In the genomic region with DNA sequence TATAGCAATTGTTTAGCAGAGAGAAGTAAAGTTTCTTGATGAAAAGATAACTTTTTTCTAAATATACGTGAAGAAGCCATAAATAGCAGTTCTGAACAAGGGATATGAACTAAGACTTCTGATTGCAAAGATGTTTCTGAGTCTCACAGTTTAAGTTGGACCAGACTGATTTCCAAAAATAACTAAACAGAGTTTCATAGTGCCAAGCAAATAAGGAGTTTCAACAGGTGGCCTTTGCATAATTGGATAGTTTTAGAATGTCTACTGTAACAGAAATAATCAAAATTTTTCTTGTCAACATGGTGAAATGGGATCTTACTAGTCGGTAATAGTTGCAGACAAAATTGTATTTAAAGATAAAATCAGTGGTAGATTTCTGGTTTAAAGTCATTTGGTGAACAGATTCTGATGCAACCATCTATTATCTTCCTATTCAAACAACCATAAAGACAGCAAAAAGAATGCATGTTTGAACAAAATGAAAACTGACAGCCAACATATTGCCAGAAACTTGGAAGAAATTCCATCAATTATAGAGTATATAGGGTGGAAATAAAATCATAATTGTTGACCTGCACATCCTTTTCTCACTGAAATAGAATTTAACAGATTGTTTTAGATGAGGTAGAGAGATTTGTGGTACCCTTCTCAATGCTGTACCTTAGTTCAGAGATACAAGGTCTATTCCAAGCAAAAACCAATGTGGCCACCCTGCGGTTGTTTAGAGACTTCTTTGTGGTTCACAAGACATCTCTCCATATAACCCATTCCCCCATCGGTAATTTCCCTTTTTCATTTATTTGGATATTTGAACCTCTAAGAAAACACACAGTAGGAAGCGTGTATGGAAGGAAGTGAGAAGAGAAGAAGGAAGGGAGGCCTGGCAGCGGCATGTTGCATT, we compare ENCODE assay signal across 30 cellular contexts.
DNase-seq lines count a peak whose midpoint lies in the region; ATAC-seq and TF ChIP-seq lines count a peak whose summit lies in the region.
"Had no signal": no experiment of that assay in that cellular context is flagged by ENCODE, and none has a peak within 500 bp of the region (broad histone marks: within the 10 kb centered on the region; RNA-seq: fewer than 3 reads in every experiment).

No MANE protein-coding gene starts in this region.

- H3K36me3 ChIP-seq in CD4-positive, CD25-positive, alpha-beta regulatory T cell (ENCODE audit: control insufficient read depth, insufficient read depth, low read length), result no peaks in the 10 kb centered on the region
- H3K36me3 ChIP-seq in KMS-11 (ENCODE audit: insufficient read depth), result no peaks in the 10 kb centered on the region
- H3K36me3 ChIP-seq: BLaER1 treated with 17β-estradiol and CSF1 and Interleukin-3, amounts not matched to agents 10 nM and 100 nM; gastroesophageal sphincter; prostate gland; sigmoid colon had no signal

- no peak overlapping the region for H2AFZ ChIP-seq in KMS-11 (ENCODE audit: low read depth)

- H3K4me1 ChIP-seq in CD4-positive, CD25-positive, alpha-beta regulatory T cell (ENCODE audit: control insufficient read depth, insufficient read depth, low read length, poor library complexity, severe bottlenecking), result no peaks in the 10 kb centered on the region
- H3K4me1 ChIP-seq in KMS-11 (ENCODE audit: low read depth, poor library complexity, severe bottlenecking), result peaks cover 22% of the 10 kb centered on the region
- H3K4me1 ChIP-seq: BLaER1 treated with 17β-estradiol and CSF1 and Interleukin-3, amounts not matched to agents 10 nM and 100 nM; body of pancreas; Caco-2; gastroesophageal sphincter; prostate gland; sigmoid colon had no signal

- POLR2A ChIA-PET in WTC11 (lab: Charles Lee), result no interaction called here

- no peaks in the 10 kb centered on the region for H4K20me1 ChIP-seq in KMS-11 (ENCODE audit: insufficient read depth)
- H4K20me1 ChIP-seq: BLaER1 treated with 17β-estradiol and CSF1 and Interleukin-3, amounts not matched to agents 10 nM and 100 nM had no signal

- H3K27me3 ChIP-seq in CD4-positive, CD25-positive, alpha-beta regulatory T cell (ENCODE audit: control insufficient read depth, insufficient read depth, low read length), result no peaks in the 10 kb centered on the region
- H3K27me3 ChIP-seq in KMS-11 (ENCODE audit: insufficient read depth, low read depth), result no peaks in the 10 kb centered on the region
- H3K27me3 ChIP-seq: BLaER1 treated with 17β-estradiol and CSF1 and Interleukin-3, amounts not matched to agents 10 nM and 100 nM; body of pancreas; gastroesophageal sphincter; sigmoid colon had no signal

- peak overlapping the region in 1 of 4 donors; percentile 4 for H3K4me3 Mint-ChIP-seq in CD4-positive, CD25-positive, alpha-beta regulatory T cell
- H3K4me3 Mint-ChIP-seq in WTC11, result no peak overlapping the region
- H3K4me3 Mint-ChIP-seq: stimulated activated memory B cell treated with anti-CD40 and anti-IgM and Interleukin-4, amounts not matched to agents 10 μg/mL and 1 μg/mL and 100 μg/mL, for 72 hours; T-helper 1 cell treated with Interleukin-12 subunit alpha and Interleukin-12 subunit beta and Interleukin-4 antibody, amounts not matched to agents 30 μg/mL and 1 μg/mL, for 36 hours had no signal

- H3K9me3 Mint-ChIP-seq in CD4-positive, CD25-positive, alpha-beta regulatory T cell, result peaks cover 0 to 3% (median 0%) of the 10 kb centered on the region in 7 donors
- peaks cover 15% of the 10 kb centered on the region for H3K9me3 Mint-ChIP-seq in WTC11
- H3K9me3 Mint-ChIP-seq: stimulated activated memory B cell treated with anti-CD40 and anti-IgM and Interleukin-4, amounts not matched to agents 10 μg/mL and 1 μg/mL and 100 μg/mL, for 72 hours had no signal

- H3K9me3 ChIP-seq in CD4-positive, CD25-positive, alpha-beta regulatory T cell (ENCODE audit: control insufficient read depth in 2 of 2, low read length in 2 of 2), result no peaks in the 10 kb centered on the region
- H3K9me3 ChIP-seq: body of pancreas, Caco-2, prostate gland, sigmoid colon had no signal

- H3K27ac ChIP-seq in CD4-positive, CD25-positive, alpha-beta regulatory T cell (ENCODE audit: insufficient read depth, low read length, poor library complexity, severe bottlenecking), result no peak overlapping the region
- no peak overlapping the region for H3K27ac ChIP-seq in KMS-11
- H3K27ac ChIP-seq: BLaER1 treated with 17β-estradiol and CSF1 and Interleukin-3, amounts not matched to agents 10 nM and 100 nM; body of pancreas; dorsolateral prefrontal cortex; gastroesophageal sphincter; prostate gland; RWPE1; sigmoid colon had no signal

- TF ChIP-seq CTCF in KMS-11 (conservative IDR thresholded peaks at IDR 0.05; ENCODE audit: low read depth, low read length) (no peak), WTC11 (IDR thresholded peaks at IDR 0.05) (no peak)

- CTCF ChIA-PET in WTC11 (lab: Charles Lee), result no interaction called here

- no peaks in the 10 kb centered on the region for H3K79me2 ChIP-seq in KMS-11 (ENCODE audit: insufficient read depth, low read depth)

- H3K4me3 ChIP-seq in CD4-positive, CD25-positive, alpha-beta regulatory T cell (ENCODE audit: low read depth, low read length), result peak overlapping the region; percentile 60
- H3K4me3 ChIP-seq in KMS-11 (IDR thresholded peaks at IDR 0.05; ENCODE audit: insufficient read depth, low read depth, low read length), result no peak overlapping the region
- H3K4me3 ChIP-seq: BLaER1 treated with 17β-estradiol and CSF1 and Interleukin-3, amounts not matched to agents 10 nM and 100 nM; body of pancreas; dorsolateral prefrontal cortex; gastroesophageal sphincter; prostate gland; sigmoid colon had no signal

- H3K36me3 Mint-ChIP-seq in CD4-positive, CD25-positive, alpha-beta regulatory T cell, result no peaks in the 10 kb centered on the region
- H3K36me3 Mint-ChIP-seq in WTC11, result peaks cover 3% of the 10 kb centered on the region; the same call in 1 of the 2 replicates
- H3K36me3 Mint-ChIP-seq: stimulated activated memory B cell treated with anti-CD40 and anti-IgM and Interleukin-4, amounts not matched to agents 10 μg/mL and 1 μg/mL and 100 μg/mL, for 72 hours had no signal

- peak overlapping the region in 1 of 3 donors; percentile 7 for H3K27ac Mint-ChIP-seq in CD4-positive, CD25-positive, alpha-beta regulatory T cell
- H3K27ac Mint-ChIP-seq in WTC11, result peak overlapping the region; percentile 57; the same call in 1 of the 2 replicates
- H3K27ac Mint-ChIP-seq: stimulated activated memory B cell treated with anti-CD40 and anti-IgM and Interleukin-4, amounts not matched to agents 10 μg/mL and 1 μg/mL and 100 μg/mL, for 72 hours; T-helper 1 cell treated with Interleukin-12 subunit alpha and Interleukin-12 subunit beta and Interleukin-4 antibody, amounts not matched to agents 30 μg/mL and 1 μg/mL, for 36 hours had no signal

- no peak overlapping the region for H3K9ac ChIP-seq in KMS-11
- H3K9ac ChIP-seq: BLaER1 treated with 17β-estradiol and CSF1 and Interleukin-3, amounts not matched to agents 10 nM and 100 nM had no signal

- DNase-seq in CD4-positive, CD25-positive, alpha-beta regulatory T cell, result no peak
- DNase-seq in WTC11 (ENCODE audit: low spot score) (no peak), cortex of kidney (lab: John Stamatoyannopoulos, UW) (no peak), NOMO-1 treated with DMSO at 0.1 percent for 48 hours (lab: John Stamatoyannopoulos, UW; ENCODE audit: unreplicated experiment) (no peak)
- DNase-seq in stimulated activated naive CD4-positive, alpha-beta T cell treated with Interleukin-2 at 50 U/mL for 16 hours (lab: John Stamatoyannopoulos, UW), result no peak
- DNase-seq: activated CD4-positive, CD25-positive, alpha-beta regulatory T cell treated with anti-CD3 and anti-CD28 coated beads, Interleukin-2, amount 50 U/mL, for 72 hours; activated CD8-positive, alpha-beta memory T cell treated with anti-CD3 and anti-CD28 coated beads for 24 hours; body of pancreas; Caco-2; DMS79 treated with DMSO at 0.1 percent for 48 hours; dorsolateral prefrontal cortex; GF-D8; hippocampal formation; left colon; mesenchymal stem cell; NCI-H1092 treated with DMSO at 0.1 percent for 48 hours; NCI-H187 treated with DMSO at 0.1 percent for 48 hours; NCI-H526 treated with DMSO at 0.1 percent for 48 hours; sigmoid colon; stimulated activated CD4-positive, alpha-beta T cell treated with anti-CD3 and anti-CD28 coated beads, Interleukin-4, amount 100 ng/mL, for 4 hours had no signal

- H3K27me3 Mint-ChIP-seq in CD4-positive, CD25-positive, alpha-beta regulatory T cell, result peaks cover 4% of the 10 kb centered on the region
- H3K27me3 Mint-ChIP-seq in WTC11 (ENCODE audit: low read depth), result no peaks in the 10 kb centered on the region

- peaks cover 14 to 18% (median 16%) of the 10 kb centered on the region in 4 donors for H3K4me1 Mint-ChIP-seq in CD4-positive, CD25-positive, alpha-beta regulatory T cell
- H3K4me1 Mint-ChIP-seq in WTC11, result peaks cover 21% of the 10 kb centered on the region
- H3K4me1 Mint-ChIP-seq: stimulated activated memory B cell treated with anti-CD40 and anti-IgM and Interleukin-4, amounts not matched to agents 10 μg/mL and 1 μg/mL and 100 μg/mL, for 72 hours had no signal

- H3K4me2 ChIP-seq in KMS-11, result peak overlapping the region; percentile 58
- H3K4me2 ChIP-seq: BLaER1 treated with 17β-estradiol and CSF1 and Interleukin-3, amounts not matched to agents 10 nM and 100 nM had no signal

- ATAC-seq in CD4-positive, CD25-positive, alpha-beta regulatory T cell (ENCODE audit: low read depth in 2 of 2), result no peak
- ATAC-seq in GM18867 (IDR thresholded peaks at IDR 0.05; ENCODE audit: unreplicated experiment), result peak; percentile 53
- ATAC-seq in WTC11, result no peak
- ATAC-seq in GM18505 (IDR thresholded peaks at IDR 0.05; ENCODE audit: unreplicated experiment), result no peak
- ATAC-seq: body of pancreas; gastroesophageal sphincter; HCT116; left colon; stimulated activated memory B cell treated with anti-CD40 and anti-IgM and Interleukin-4, amounts not matched to agents 10 μg/mL and 1 μg/mL and 100 μg/mL, for 72 hours had no signal

- no peak for TF ChIP-seq POLR2A in GM18505 (IDR thresholded peaks at IDR 0.05; ENCODE audit: borderline replicate concordance, extremely low read depth, insufficient read depth, insufficient read length)

TF ChIP-seq in WTC11, 78 proteins besides CTCF, POLR2A, EP300 and RAD21 (continues in another document):
- no peak for TF ChIP-seq NFYB (CRISPR knock-in tag; conservative IDR thresholded peaks at IDR 0.05; ENCODE audit: low read depth)
- no peak for TF ChIP-seq ZBTB21 (CRISPR knock-in tag; IDR thresholded peaks at IDR 0.05; ENCODE audit: borderline replicate concordance)
- no peak for TF ChIP-seq GTF2I (CRISPR knock-in tag; conservative IDR thresholded peaks at IDR 0.05)
- no peak for TF ChIP-seq GABPB1 (CRISPR knock-in tag; IDR thresholded peaks at IDR 0.05)
- TF ChIP-seq, protein P1, sequence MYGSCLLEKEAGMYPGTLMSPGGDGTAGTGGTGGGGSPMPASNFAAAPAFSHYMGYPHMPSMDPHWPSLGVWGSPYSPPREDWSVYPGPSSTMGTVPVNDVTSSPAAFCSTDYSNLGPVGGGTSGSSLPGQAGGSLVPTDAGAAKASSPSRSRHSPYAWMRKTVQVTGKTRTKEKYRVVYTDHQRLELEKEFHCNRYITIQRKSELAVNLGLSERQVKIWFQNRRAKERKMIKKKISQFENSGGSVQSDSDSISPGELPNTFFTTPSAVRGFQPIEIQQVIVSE (CRISPR knock-in tag; IDR thresholded peaks at IDR 0.05; ENCODE audit: borderline replicate concordance), result no peak
- TF ChIP-seq EMX1 (CRISPR knock-in tag; IDR thresholded peaks at IDR 0.05), result no peak
- TF ChIP-seq ETV6 (CRISPR knock-in tag; IDR thresholded peaks at IDR 0.05), result no peak
